5 cellular contexts compared by ENCODE assay signal in the genomic region with DNA sequence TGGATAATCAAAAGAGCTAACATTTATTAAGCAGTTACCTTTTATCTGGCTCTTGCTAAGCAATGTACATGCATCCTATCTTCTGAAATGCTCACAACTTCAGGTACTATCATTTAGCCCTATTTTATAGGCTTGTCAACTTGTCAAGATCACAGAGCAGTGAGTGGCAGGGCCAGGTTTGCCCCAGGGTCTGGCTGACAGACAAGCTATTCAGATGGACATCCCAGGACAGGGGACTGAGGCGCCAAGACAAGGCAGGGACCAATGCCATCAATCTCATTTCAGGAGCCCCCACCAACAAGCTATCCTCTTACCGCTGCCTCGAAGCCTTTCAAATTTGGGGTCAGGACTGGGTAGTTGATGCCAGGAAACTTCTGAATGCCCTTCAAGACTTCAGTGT.
"Had no signal": no experiment of that assay in that cellular context is flagged by ENCODE, and none has a peak within 500 bp of the region (broad histone marks: within the 10 kb centered on the region; RNA-seq: fewer than 3 reads in every experiment).

No MANE protein-coding gene starts in this region.

- H3K9me3 Mint-ChIP-seq: GM23338, H9 had no signal

- H3K4me3 ChIP-seq: GM23338, K562 had no signal

- ATAC-seq: GM23338 had no signal

- H3K27ac Mint-ChIP-seq: GM23338, H9 had no signal

- DNase-seq: H9, HCEC 1CT, IMR-90 had no signal

- H3K4me3 Mint-ChIP-seq: GM23338, H9 had no signal

- H3K4me2 ChIP-seq: GM23338 had no signal

- H2AFZ ChIP-seq: GM23338 had no signal
